In the genomic region with DNA sequence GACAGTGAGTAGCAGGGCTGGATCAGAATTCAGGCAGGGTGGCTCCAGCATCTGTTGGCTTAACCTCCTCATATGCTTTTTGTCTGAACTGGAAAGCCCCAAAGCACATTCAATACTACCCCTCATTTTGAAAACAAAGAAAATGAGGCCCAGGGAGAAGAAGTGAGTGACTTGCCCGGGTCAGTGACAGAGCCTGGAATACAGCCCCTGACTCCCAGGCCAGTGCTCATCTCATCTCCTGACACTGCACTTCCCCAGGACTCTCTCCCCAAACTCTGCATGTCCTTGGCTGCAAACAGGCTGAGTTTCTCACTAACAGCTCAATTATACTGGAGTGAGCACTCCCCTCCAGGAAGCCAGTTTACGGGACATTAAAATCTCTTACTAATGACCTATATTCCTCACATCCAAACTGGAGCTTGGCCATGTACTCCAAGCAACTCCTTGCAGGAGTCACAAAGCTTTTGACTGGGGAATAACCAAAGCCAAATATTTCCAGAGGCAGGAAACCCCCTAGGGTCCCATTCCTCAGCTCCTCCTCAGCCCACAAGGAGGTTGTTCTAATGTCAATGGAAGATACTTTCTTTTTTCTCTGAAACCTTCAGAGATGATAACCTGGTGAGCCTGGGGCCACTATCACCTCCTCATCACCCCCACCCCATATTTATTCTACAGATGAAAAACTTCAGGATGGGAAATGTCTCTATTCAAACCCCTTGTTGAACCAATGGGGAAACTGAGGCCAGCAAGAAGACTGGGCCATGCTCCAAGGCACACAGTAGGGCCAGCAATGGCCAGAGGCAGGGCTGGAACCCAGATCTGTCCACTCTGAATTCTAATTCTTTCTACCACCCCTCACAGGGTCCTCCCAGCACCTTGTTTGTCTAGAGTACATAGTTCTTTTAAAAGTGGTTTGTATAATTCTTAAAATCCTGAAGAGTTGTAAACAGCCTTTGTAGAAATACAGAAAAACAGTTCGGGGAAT, we compare ENCODE assay signal across 14 cellular contexts.
DNase-seq lines count a peak whose midpoint lies in the region; ATAC-seq and TF ChIP-seq lines count a peak whose summit lies in the region.
"Had no signal": no experiment of that assay in that cellular context is flagged by ENCODE, and none has a peak within 500 bp of the region (broad histone marks: within the 10 kb centered on the region; RNA-seq: fewer than 3 reads in every experiment).

No MANE protein-coding gene starts in this region.

- H3K27ac ChIP-seq in iPS-18a (ENCODE audit: low read length) (peak overlapping the region; percentile 27), sigmoid colon (peak overlapping the region; percentile 16 to 72 (median 60))
- H3K27ac ChIP-seq in effector memory CD4-positive, alpha-beta T cell (ENCODE audit: insufficient read depth, low read length, poor library complexity, severe bottlenecking): no peak overlapping the region

- DNase-seq in DMS79 treated with DMSO at 0.1 percent for 48 hours (lab: John Stamatoyannopoulos, UW) (peak; percentile 28), adipocyte (ENCODE audit: low read depth) (no peak), sigmoid colon (peak; percentile 81)
- DNase-seq in effector memory CD4-positive, alpha-beta T cell: no peak
- DNase-seq: activated CD8-positive, alpha-beta T cell treated with anti-CD3 and anti-CD28 coated beads, Interleukin-2, amount 10 ng/mL, durations not matched to agents 7 days and 5 days; activated effector memory CD4-positive, alpha-beta T cell treated with anti-CD3 and anti-CD28 coated beads, Interleukin-2, amount 50 U/mL, for 16 hours; DND-41; NCI-H187; NCI-H774; SIG-M5 had no signal

- TF ChIP-seq POLR2A in sigmoid colon (IDR thresholded peaks at IDR 0.05): no peak

- 66 to 67% methylated on average over 3 of the region's 3 CpGs for WGBS in sigmoid colon, 2 donors

- H3K27me3 ChIP-seq in adipocyte (replicated peaks; ENCODE audit: control insufficient read depth, insufficient read depth, low read length) (no peaks in the 10 kb centered on the region), iPS-18a (ENCODE audit: control insufficient read depth, insufficient read depth, low read length) (no peaks in the 10 kb centered on the region), sigmoid colon (no peaks in the 10 kb centered on the region)
- no peaks in the 10 kb centered on the region for H3K27me3 ChIP-seq in effector memory CD4-positive, alpha-beta T cell (replicated peaks; ENCODE audit: control insufficient read depth, insufficient read depth, low read length, poor library complexity, severe bottlenecking)

- TF ChIP-seq CTCF in sigmoid colon (IDR thresholded peaks at IDR 0.05): no peak

- ATAC-seq in HG03135 (IDR thresholded peaks at IDR 0.05; ENCODE audit: unreplicated experiment): no peak
- no peak for ATAC-seq in GM21529 (IDR thresholded peaks at IDR 0.05; ENCODE audit: unreplicated experiment)
- no peak for ATAC-seq in GM18867 (IDR thresholded peaks at IDR 0.05; ENCODE audit: unreplicated experiment)
- ATAC-seq: activated CD8-positive, alpha-beta T cell treated with anti-CD3 and anti-CD28 coated beads, Interleukin-2, amount 10 ng/mL, durations not matched to agents 7 days and 5 days had no signal

- intact Hi-C loops in sigmoid colon (cut with DNase I): loop anchor here (5.0 kb wide), 1 partner anchor 305 kb away; no protein-coding TSS in a partner anchor

- no peaks in the 10 kb centered on the region for H3K9me3 ChIP-seq in adipocyte (ENCODE audit: control insufficient read depth, low read length)
- H3K9me3 ChIP-seq in iPS-18a (ENCODE audit: control insufficient read depth, low read depth, low read length): no peaks in the 10 kb centered on the region
- H3K9me3 ChIP-seq in sigmoid colon: no peaks in the 10 kb centered on the region
- H3K9me3 ChIP-seq in effector memory CD4-positive, alpha-beta T cell (ENCODE audit: control insufficient read depth, low read length): no peaks in the 10 kb centered on the region

- no peaks in the 10 kb centered on the region for H3K36me3 ChIP-seq in adipocyte (ENCODE audit: control insufficient read depth, insufficient read depth, low read length, severe bottlenecking)
- H3K36me3 ChIP-seq in iPS-18a (ENCODE audit: control insufficient read depth, low read depth, low read length): no peaks in the 10 kb centered on the region
- no peaks in the 10 kb centered on the region for H3K36me3 ChIP-seq in sigmoid colon
- H3K36me3 ChIP-seq in effector memory CD4-positive, alpha-beta T cell (ENCODE audit: control insufficient read depth, insufficient read depth, low read length): no peaks in the 10 kb centered on the region

- H3K4me1 ChIP-seq in adipocyte (ENCODE audit: control insufficient read depth, insufficient read depth, low read length) (peaks cover 40% of the 10 kb centered on the region), iPS-18a (ENCODE audit: control insufficient read depth, low read depth, low read length) (peaks cover 33% of the 10 kb centered on the region), sigmoid colon (peaks cover 0 to 40% (median 23%) of the 10 kb centered on the region in 4 donors)
- no peaks in the 10 kb centered on the region for H3K4me1 ChIP-seq in effector memory CD4-positive, alpha-beta T cell (ENCODE audit: control insufficient read depth, insufficient read depth, low read length, poor library complexity, severe bottlenecking)

- H3K4me3 ChIP-seq in adipocyte (ENCODE audit: low read length) (no peak overlapping the region), iPS-18a (ENCODE audit: low read length) (no peak overlapping the region), sigmoid colon (no peak overlapping the region)
- H3K4me3 ChIP-seq in effector memory CD4-positive, alpha-beta T cell (ENCODE audit: insufficient read depth, low read depth, low read length, poor library complexity, severe bottlenecking): no peak overlapping the region

- no peak for TF ChIP-seq EP300 in sigmoid colon (IDR thresholded peaks at IDR 0.05)

- peak overlapping the region; percentile 16 for H3K9ac ChIP-seq in adipocyte (ENCODE audit: low read length)
- no peak overlapping the region for H3K9ac ChIP-seq in iPS-18a (ENCODE audit: low read length)

Comparison
In these comparisons a context has a peak if more than half of its experiments do, and no peak if none do; other contexts are left out.
1. DNase-seq: peak in DMS79 treated with DMSO at 0.1 percent for 48 hours (single experiment) and sigmoid colon (single experiment); none in adipocyte (single experiment) and effector memory CD4-positive, alpha-beta T cell (0 of 3).